In genomic region chr22:45163417-45164216, GRCh38 we compare ENCODE assay signal across 9 cellular contexts. TPM values are rescaled to one million over a fixed set of nuclear protein-coding genes. Genes with fewer than 3 reads are reported as not detected.
DNase-seq lines count a peak whose midpoint lies in the region; ATAC-seq, FAIRE-seq and TF ChIP-seq lines count a peak whose summit lies in the region.
"Had no signal": no experiment of that assay in that cellular context is flagged by ENCODE, and none has a peak within 500 bp of the region (broad histone marks: within the 10 kb centered on the region; RNA-seq: fewer than 3 reads in every experiment).

NUP50 (plus strand) TSS chr22:45163925; CDS start chr22:45168178, 4,253 bp downstream.

- dilution Hi-C loops in keratinocyte (cut with MboI; ENCODE audit: extremely low pct_ligation_motif_present, low sequenced_read_pairs), result no loop called here

- peaks cover 6 to 12% of the 10 kb centered on the region in 2 experiments for H3K36me3 ChIP-seq in keratinocyte (ENCODE audit: control insufficient read depth in 2 of 2, extremely low read depth in 1 of 2, insufficient read depth in 2 of 2, low read length in 2 of 2)

- DNase-seq in AG09319 (ENCODE audit: extremely low read depth, low read depth) (peak; percentile 93), NCI-H446 (lab: John Stamatoyannopoulos, UW) (peak; percentile 95 to 97), keratinocyte (ENCODE audit: low read depth, low spot score) (peak; percentile 79)
- peak; percentile 91 for DNase-seq in activated CD4-positive, CD25-positive, alpha-beta regulatory T cell treated with anti-CD3 and anti-CD28 coated beads, Interleukin-2, amount 50 U/mL, for 16 hours (ENCODE audit: low read depth, low spot score)
- DNase-seq in central memory CD8-positive, alpha-beta T cell (ENCODE audit: low spot score in 2 of 2), result peak; percentile 89 to 95
- peak; percentile 94 to 95 for DNase-seq in stimulated activated CD4-positive, alpha-beta T cell treated with anti-CD3 and anti-CD28 coated beads, Interleukin-15, amount 100 ng/mL, for 1 hour (ENCODE audit: low read depth in 1 of 2, low spot score in 1 of 2)

- FAIRE-seq in keratinocyte (lab: Jason Lieb, UNC), result no peak
- FAIRE-seq: endometrium had no signal

- no peaks in the 10 kb centered on the region for H3K27me3 Mint-ChIP-seq in central memory CD8-positive, alpha-beta T cell

- H3K27me3 ChIP-seq in keratinocyte (ENCODE audit: control insufficient read depth, extremely low read depth, insufficient read depth, low read length), result no peaks in the 10 kb centered on the region

- H3K4me1 ChIP-seq in keratinocyte (ENCODE audit: control insufficient read depth, extremely low read depth, insufficient read depth, low read length), result peaks cover 25% of the 10 kb centered on the region

- peak within 1 kb of the TSS; percentile 92 for H3K27ac Mint-ChIP-seq in central memory CD8-positive, alpha-beta T cell (ENCODE audit: low read depth)

- peaks cover 46% of the 10 kb centered on the region for H3K4me1 Mint-ChIP-seq in central memory CD8-positive, alpha-beta T cell

- peak within 1 kb of the TSS; percentile 92 for H3K4me3 Mint-ChIP-seq in central memory CD8-positive, alpha-beta T cell

- peaks cover 4% of the 10 kb centered on the region for H4K20me1 ChIP-seq in keratinocyte (ENCODE audit: control insufficient read depth, extremely low read depth, insufficient read depth, low read length)

- H2AFZ ChIP-seq in keratinocyte (ENCODE audit: control insufficient read depth, low read length), result peak within 1 kb of the TSS; percentile 74

- peak within 1 kb of the TSS; percentile 72 to 98 (median 95) for H3K4me3 ChIP-seq in keratinocyte (ENCODE audit: control insufficient read depth in 2 of 3, extremely low read depth in 1 of 3, insufficient read depth in 2 of 3, low read depth in 1 of 3, low read length in 3 of 3)

- H3K4me2 ChIP-seq in keratinocyte (ENCODE audit: control insufficient read depth, extremely low read depth, insufficient read depth, low read depth, low read length), result peak within 1 kb of the TSS; percentile 96

- peak within 1 kb of the TSS; percentile 97 for H3K9ac ChIP-seq in keratinocyte (ENCODE audit: control insufficient read depth, extremely low read depth, insufficient read depth, low read length)

- H3K79me2 ChIP-seq in keratinocyte (ENCODE audit: control insufficient read depth, insufficient read depth, low read length), result peaks cover 86% of the 10 kb centered on the region

- no peak; the same call in 1 of the 2 replicates for TF ChIP-seq CTCF in AG09319 (IDR thresholded peaks at IDR 0.05; ENCODE audit: low read depth, low read length)
- TF ChIP-seq CTCF in keratinocyte (optimal IDR thresholded peaks at IDR 0.05 in 1 of 3, IDR thresholded peaks at IDR 0.05 in 1 of 3, conservative IDR thresholded peaks at IDR 0.05 in 1 of 3; ENCODE audit: extremely low read depth in 1 of 3, insufficient read depth in 2 of 3, low read length in 3 of 3), result peak in 1 of 3 experiments; percentile 10

- H3K9me1 ChIP-seq in keratinocyte (ENCODE audit: control insufficient read depth, extremely low read depth, insufficient read depth, low read length), result no peaks in the 10 kb centered on the region

- peak within 1 kb of the TSS; percentile 97 for H3K27ac ChIP-seq in keratinocyte (ENCODE audit: control insufficient read depth, insufficient read depth, low read length)

- H3K36me3 Mint-ChIP-seq in central memory CD8-positive, alpha-beta T cell (ENCODE audit: insufficient read depth), result peaks cover 32% of the 10 kb centered on the region

- ATAC-seq in GM19023 (IDR thresholded peaks at IDR 0.05; ENCODE audit: unreplicated experiment) (peak; percentile 85), HG03280 (IDR thresholded peaks at IDR 0.05; ENCODE audit: unreplicated experiment) (peak; percentile 84)
- ATAC-seq in central memory CD8-positive, alpha-beta T cell (replicated peaks; ENCODE audit: extremely low read depth, poor library complexity, severe bottlenecking), result peak; percentile 75

- H3K9me3 Mint-ChIP-seq in central memory CD8-positive, alpha-beta T cell, result no peaks in the 10 kb centered on the region

- no peaks in the 10 kb centered on the region for H3K9me3 ChIP-seq in keratinocyte (ENCODE audit: control insufficient read depth, low read depth, low read length)

RNA-seq across cellular contexts. Expression of gene NUP50, which starts in this region (rescaled TPM):
- 21.0 to 36.2 TPM (median 28.1 TPM) in 3 replicates for polyA plus RNA-seq in keratinocyte
- polyA plus RNA-seq in keratinocyte (2011; ENCODE audit: low read depth), result 88.9 TPM
- 10.5 and 16.6 TPM in 2 replicates for polyA plus RNA-seq in keratinocyte (2011; cell fraction: cytosol; rRNA removed)
- 24.8 and 26.7 TPM in 2 replicates for polyA plus RNA-seq in keratinocyte (2011; cell fraction: nucleus; rRNA removed)
- 37.9 and 38.7 TPM in 2 replicates for polyA plus RNA-seq in keratinocyte (2012; ENCODE audit: low replicate concordance)
- polyA minus RNA-seq in keratinocyte, result 20.0 to 43.6 TPM (median 34.1 TPM) in 3 replicates
- 9.2 TPM for polyA minus RNA-seq in keratinocyte (2011; cell fraction: cytosol; rRNA and poly(A)+ RNA removed)
- 16.6 and 22.3 TPM in 2 replicates for polyA minus RNA-seq in keratinocyte (2011; cell fraction: nucleus; rRNA and poly(A)+ RNA removed)

Comparison
In these comparisons a context has a peak if more than half of its experiments do, and no peak if none do; other contexts are left out.
1. Peak in every context shown above with its lines: DNase-seq, ATAC-seq, H3K4me3 ChIP-seq and H3K27ac ChIP-seq.